ENCODE assay signal across 9 cellular contexts in the genomic region with DNA sequence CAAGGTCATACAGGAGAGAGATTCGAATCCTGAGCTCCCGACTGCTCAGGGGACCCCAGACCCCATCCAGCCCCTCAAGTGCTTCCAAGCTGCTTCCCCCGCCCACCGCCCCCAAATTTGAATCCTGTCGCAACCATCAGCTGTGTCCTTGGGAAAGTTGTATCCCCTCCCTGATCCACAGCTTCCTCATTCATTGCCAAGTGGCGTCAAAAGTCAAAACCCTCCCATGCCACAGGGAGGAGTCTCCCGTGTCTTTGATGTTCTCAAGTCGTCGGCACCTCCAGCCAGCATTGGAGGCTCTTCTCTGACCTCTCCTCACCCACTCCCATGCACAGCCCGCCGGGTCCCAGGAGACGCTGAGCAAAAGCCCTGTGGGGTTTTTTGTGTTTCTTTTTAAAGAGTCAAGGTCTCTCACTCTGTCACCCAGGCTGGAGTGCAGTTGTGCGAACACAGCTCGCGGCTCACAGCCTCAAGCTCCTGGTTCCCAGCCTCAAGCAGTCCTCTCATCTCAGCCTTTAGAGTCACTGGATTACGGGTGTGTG. TPM values are rescaled to one million over a fixed set of nuclear protein-coding genes. Genes with fewer than 3 reads are reported as not detected.
DNase-seq lines count a peak whose midpoint lies in the region; ATAC-seq and TF ChIP-seq lines count a peak whose summit lies in the region.
"Had no signal": no experiment of that assay in that cellular context is flagged by ENCODE, and none has a peak within 500 bp of the region (broad histone marks: within the 10 kb centered on the region; RNA-seq: fewer than 3 reads in every experiment).

No MANE protein-coding gene starts in this region.

- TF ChIP-seq CTCF in NB4 (IDR thresholded peaks at IDR 0.05; ENCODE audit: low read depth, low read length): no peak
- TF ChIP-seq CTCF in right atrium auricular region (IDR thresholded peaks at IDR 0.05): no peak

- H3K36me3 ChIP-seq in right atrium auricular region: peaks cover 27% of the 10 kb centered on the region
- H3K36me3 ChIP-seq in effector memory CD4-positive, alpha-beta T cell (ENCODE audit: control insufficient read depth, insufficient read depth, low read length): peaks cover 3% of the 10 kb centered on the region

- TF ChIP-seq POLR2A in NB4 (IDR thresholded peaks at IDR 0.05; ENCODE audit: extremely low read depth, insufficient read length): no peak

- H3K4me3 ChIP-seq in NB4 (ENCODE audit: low read depth, low read length): no peak overlapping the region
- no peak overlapping the region for H3K4me3 ChIP-seq in right atrium auricular region
- no peak overlapping the region for H3K4me3 ChIP-seq in effector memory CD4-positive, alpha-beta T cell (ENCODE audit: insufficient read depth, low read depth, low read length, poor library complexity, severe bottlenecking)

- no peaks in the 10 kb centered on the region for H3K9me3 ChIP-seq in right atrium auricular region
- H3K9me3 ChIP-seq in effector memory CD4-positive, alpha-beta T cell (ENCODE audit: control insufficient read depth, low read length): no peaks in the 10 kb centered on the region

- H3K27ac ChIP-seq in right atrium auricular region: peak overlapping the region; percentile 46 to 55
- no peak overlapping the region for H3K27ac ChIP-seq in effector memory CD4-positive, alpha-beta T cell (ENCODE audit: insufficient read depth, low read length, poor library complexity, severe bottlenecking)

- peaks cover 0 to 30% of the 10 kb centered on the region in 2 donors for H3K4me1 ChIP-seq in right atrium auricular region
- H3K4me1 ChIP-seq in effector memory CD4-positive, alpha-beta T cell (ENCODE audit: control insufficient read depth, insufficient read depth, low read length, poor library complexity, severe bottlenecking): peaks cover 4% of the 10 kb centered on the region

- ATAC-seq in GM18907 (IDR thresholded peaks at IDR 0.05; ENCODE audit: unreplicated experiment): peak; percentile 28
- ATAC-seq in stimulated activated effector memory CD8-positive, alpha-beta T cell treated with anti-CD3 and anti-CD28 coated beads, Interleukin-12 subunit alpha, Interleukin-12 subunit beta, amount 100 ng/mL, for 72 hours: no peak

- H3K4me3 Mint-ChIP-seq in stimulated activated effector memory CD8-positive, alpha-beta T cell treated with anti-CD3 and anti-CD28 coated beads, Interleukin-12 subunit alpha, Interleukin-12 subunit beta, amount 100 ng/mL, for 72 hours: no peak overlapping the region

- peaks cover 40% of the 10 kb centered on the region for H3K36me3 Mint-ChIP-seq in stimulated activated effector memory CD8-positive, alpha-beta T cell treated with anti-CD3 and anti-CD28 coated beads, Interleukin-12 subunit alpha, Interleukin-12 subunit beta, amount 100 ng/mL, for 72 hours

- H3K9me3 Mint-ChIP-seq in stimulated activated effector memory CD8-positive, alpha-beta T cell treated with anti-CD3 and anti-CD28 coated beads, Interleukin-12 subunit alpha, Interleukin-12 subunit beta, amount 100 ng/mL, for 72 hours: no peaks in the 10 kb centered on the region

- no peaks in the 10 kb centered on the region for H3K27me3 ChIP-seq in right atrium auricular region
- no peaks in the 10 kb centered on the region for H3K27me3 ChIP-seq in effector memory CD4-positive, alpha-beta T cell (replicated peaks; ENCODE audit: control insufficient read depth, insufficient read depth, low read length, poor library complexity, severe bottlenecking)

- peaks cover 27% of the 10 kb centered on the region for H3K4me1 Mint-ChIP-seq in stimulated activated effector memory CD8-positive, alpha-beta T cell treated with anti-CD3 and anti-CD28 coated beads, Interleukin-12 subunit alpha, Interleukin-12 subunit beta, amount 100 ng/mL, for 72 hours

- H3K27ac Mint-ChIP-seq in stimulated activated effector memory CD8-positive, alpha-beta T cell treated with anti-CD3 and anti-CD28 coated beads, Interleukin-12 subunit alpha, Interleukin-12 subunit beta, amount 100 ng/mL, for 72 hours: peak overlapping the region; percentile 52

- DNase-seq in NB4 (ENCODE audit: low read depth): peak; percentile 78
- DNase-seq in right atrium auricular region (ENCODE audit: low spot score): no peak
- no peak for DNase-seq in stimulated activated effector memory CD8-positive, alpha-beta T cell treated with anti-CD3 and anti-CD28 coated beads, Interleukin-12 subunit alpha, Interleukin-12 subunit beta, amount 100 ng/mL, for 72 hours (ENCODE audit: low spot score in 2 of 2)
- DNase-seq in stimulated activated CD4-positive, alpha-beta T cell treated with anti-CD3 and anti-CD28 coated beads, Interleukin-4, amount 100 ng/mL, for 1 hour: no peak
- DNase-seq in effector memory CD4-positive, alpha-beta T cell: no peak
- DNase-seq in globus pallidus (ENCODE audit: low spot score): no peak
- no peak for DNase-seq in EL
- DNase-seq: NCI-H1694 had no signal

RNA-seq across cellular contexts. Expression of a gene that starts 2.8 kb away (rescaled TPM):
- 10 to 100 TPM in 1 of 2 donors, 1 to 10 TPM in 1; 8.1 to 43.2 TPM for total RNA-seq in right atrium auricular region

RNA-seq across cellular contexts. Expression of a gene that starts 17.8 kb away (rescaled TPM):
- 10 to 100 TPM; 18.7 to 19.0 TPM for total RNA-seq in right atrium auricular region

RNA-seq across cellular contexts. Expression of a gene that starts 22.2 kb away (rescaled TPM):
- total RNA-seq in right atrium auricular region: 10 to 100 TPM; 28.3 to 40.8 TPM

RNA-seq across cellular contexts. Expression of a gene that starts 33.1 kb away (rescaled TPM):
- total RNA-seq in right atrium auricular region: 10 to 100 TPM in 1 of 2 donors, 1 to 10 TPM in 1; 8.6 to 27.0 TPM

RNA-seq across cellular contexts. Expression of a gene that starts 55.5 kb away (rescaled TPM):
- total RNA-seq in right atrium auricular region: 1 to 10 TPM in 1 of 2 donors, not detected in 1; 1.4 TPM
